ENCODE assay signal across 10 cellular contexts in the genomic region with DNA sequence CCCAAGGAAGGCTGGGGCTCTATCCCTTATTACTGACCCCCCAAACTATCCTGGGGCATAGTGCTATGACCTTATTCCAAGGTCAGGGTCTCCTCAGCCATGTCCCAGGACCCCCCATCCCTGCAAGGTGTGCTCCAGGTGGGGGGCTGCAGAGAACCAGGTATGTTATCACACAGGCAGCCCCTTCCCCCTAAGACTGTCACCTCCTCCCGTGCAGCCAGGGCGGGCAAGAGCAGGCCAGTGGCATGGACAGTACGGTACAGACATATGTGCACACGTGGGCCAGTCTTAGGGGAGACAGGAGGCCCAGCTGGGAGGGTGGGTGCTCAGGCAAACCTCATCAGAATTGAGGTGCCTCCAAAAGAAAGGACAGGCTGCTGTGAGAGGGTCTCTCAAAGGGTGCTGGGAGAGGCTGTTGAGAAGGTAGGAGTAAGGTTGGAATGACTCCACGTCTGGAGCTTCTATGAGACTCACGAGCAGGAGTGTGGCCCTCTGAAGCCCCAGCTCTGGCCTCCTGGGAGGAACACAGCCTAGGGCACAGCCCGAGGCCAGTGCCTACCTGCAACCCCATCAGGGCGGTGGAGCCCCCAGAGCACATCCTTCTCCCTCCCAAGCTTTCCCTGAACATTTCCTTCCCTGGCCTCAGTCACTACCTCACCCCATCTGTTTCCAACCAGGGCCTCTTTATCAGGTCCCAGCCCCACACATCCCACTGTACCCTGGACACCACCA. TPM values are rescaled to one million over a fixed set of nuclear protein-coding genes. Genes with fewer than 3 reads are reported as not detected.
DNase-seq lines count a peak whose midpoint lies in the region; ATAC-seq, FAIRE-seq and TF ChIP-seq lines count a peak whose summit lies in the region.
"Had no signal": no experiment of that assay in that cellular context is flagged by ENCODE, and none has a peak within 500 bp of the region (broad histone marks: within the 10 kb centered on the region; RNA-seq: fewer than 3 reads in every experiment).

No MANE protein-coding gene starts in this region.

- no peaks in the 10 kb centered on the region for H4K20me1 ChIP-seq in K562 (replicated peaks; ENCODE audit: control insufficient read depth, insufficient read depth, low read length)

- in situ Hi-C loops in K562 (cut with MboI), result no loop called here

- intact Hi-C loops in Caco-2 (cut with micrococcal nuclease; ENCODE audit: unreplicated experiment), result no loop called here
- intact Hi-C loops in K562 (cut with micrococcal nuclease), result no loop called here

- FAIRE-seq in K562 (lab: Jason Lieb, UNC), result no peak

- no peaks in the 10 kb centered on the region for H3K9me3 Mint-ChIP-seq in Caco-2 (ENCODE audit: unreplicated experiment)
- H3K9me3 Mint-ChIP-seq in nephron, result no peaks in the 10 kb centered on the region
- H3K9me3 Mint-ChIP-seq: activated CD4-positive, alpha-beta T cell treated with anti-CD3 and anti-CD28 coated beads, Interleukin-2, amount 10 ng/mL, durations not matched to agents 7 days and 5 days; CD8-positive, alpha-beta memory T cell; IgD-negative memory B cell had no signal

- H3K27ac Mint-ChIP-seq in Caco-2 (ENCODE audit: unreplicated experiment) (peak overlapping the region; percentile 12), nephron (peak overlapping the region in 2 of 3 experiments; percentile 57 to 78)

- peak overlapping the region in 1 of 2 experiments; percentile 55; a peak in 2 of 4 replicates for H3K9ac ChIP-seq in K562 (ENCODE audit: insufficient read depth in 1 of 2, low read depth in 2 of 2, low read length in 2 of 2)

- POLR2A ChIA-PET in Caco-2 (lab: Charles Lee), result interaction anchor here (1.7 kb wide), 1 partner anchor 150 kb away, joined by 3 read pairs; a partner anchor contains a TSS
- POLR2A ChIA-PET in K562 (lab: Yijun Ruan, JAX), result interaction anchor here (0.6 to 1.4 kb wide), 7 partner anchors 8 to 113 kb away, joined by 3 to 5 read pairs (median 3); no protein-coding TSS in a partner anchor

- no peak for TF ChIP-seq EP300 in K562 (IDR thresholded peaks at IDR 0.05; ENCODE audit: low read length)

- H3K36me3 ChIP-seq in Caco-2 (ENCODE audit: control insufficient read depth, insufficient read depth, low read length) (no peaks in the 10 kb centered on the region; the same call in 1 of the 2 replicates), K562 (ENCODE audit: control insufficient read depth, insufficient read depth, low read length) (peaks cover 46% of the 10 kb centered on the region; the same call in 2 of the 3 replicates)

- no peaks in the 10 kb centered on the region for H3K79me2 ChIP-seq in K562 (ENCODE audit: control insufficient read depth, insufficient read depth, low read length)

- no peak for TF ChIP-seq POLR2A in K562 (conservative IDR thresholded peaks at IDR 0.05)

- no peak for TF ChIP-seq RAD21 in K562 (CRISPR knock-in tag; conservative IDR thresholded peaks at IDR 0.05 in 1 of 2, IDR thresholded peaks at IDR 0.05 in 1 of 2)

- no peak overlapping the region for H3K4me3 Mint-ChIP-seq in Caco-2 (ENCODE audit: unreplicated experiment)
- H3K4me3 Mint-ChIP-seq in nephron, result no peak overlapping the region
- H3K4me3 Mint-ChIP-seq: activated CD4-positive, alpha-beta T cell treated with anti-CD3 and anti-CD28 coated beads, Interleukin-2, amount 10 ng/mL, durations not matched to agents 7 days and 5 days had no signal

- H3K4me1 ChIP-seq in Caco-2 (peaks cover 12% of the 10 kb centered on the region), K562 (replicated peaks in 1 of 2; ENCODE audit: control insufficient read depth in 2 of 2, insufficient read depth in 2 of 2, low read length in 2 of 2) (peaks cover 12 to 40% of the 10 kb centered on the region in 2 experiments; a peak in 4 of 5 replicates)

- no peak overlapping the region for H3K4me3 ChIP-seq in Caco-2 (ENCODE audit: low read depth, low read length)
- H3K4me3 ChIP-seq in K562, result no peak overlapping the region

- H3K9me1 ChIP-seq in K562 (ENCODE audit: control insufficient read depth, insufficient read depth, low read length), result no peaks in the 10 kb centered on the region

- TF ChIP-seq CTCF in Caco-2 (IDR thresholded peaks at IDR 0.05; ENCODE audit: insufficient read depth in 1 of 2, low read depth in 1 of 2, low read length in 1 of 2, severe bottlenecking in 1 of 2, unreplicated experiment in 1 of 2) (no peak), K562 (IDR thresholded peaks at IDR 0.05 in 2 of 3, conservative IDR thresholded peaks at IDR 0.05 in 1 of 3; ENCODE audit: insufficient read depth in 2 of 3, low read depth in 1 of 3, low read length in 3 of 3) (no peak), nephron (IDR thresholded peaks at IDR 0.05; ENCODE audit: unreplicated experiment in 3 of 3) (no peak)

- no peak overlapping the region for H3K4me2 ChIP-seq in K562 (ENCODE audit: insufficient read depth, low read length)

- no peaks in the 10 kb centered on the region for H3K27me3 ChIP-seq in Caco-2 (replicated peaks; ENCODE audit: control insufficient read depth, insufficient read depth, low read length)
- peaks cover 0 to 2% of the 10 kb centered on the region in 2 experiments; a peak in 2 of 5 replicates for H3K27me3 ChIP-seq in K562 (ENCODE audit: control insufficient read depth in 2 of 2, insufficient read depth in 2 of 2, low read length in 2 of 2)

- H3K27ac ChIP-seq in K562 (ENCODE audit: extremely low read depth, low read depth, low read length), result no peak overlapping the region

- CTCF ChIA-PET in Caco-2 (lab: Charles Lee) (no interaction called here), K562 (lab: Yijun Ruan, JAX; ENCODE audit: low intra/inter-chr PET ratio) (no interaction called here)

- 51% methylated on average over 6 of the region's 8 CpGs for WGBS in K562 (ENCODE audit: insufficient coverage, low coverage, missing lambda C conversion rate)

- no TSS peak for BruUV-seq in Caco-2 (replicated peaks; lab: Mats Ljungman, UMichigan)
- no TSS peak for BruUV-seq in K562 (replicated peaks; lab: Mats Ljungman, UMichigan)

- peaks cover 39% of the 10 kb centered on the region for H3K36me3 Mint-ChIP-seq in Caco-2 (ENCODE audit: insufficient read depth, unreplicated experiment)
- peaks cover 30% of the 10 kb centered on the region for H3K36me3 Mint-ChIP-seq in nephron (ENCODE audit: low read depth)

- H2AFZ ChIP-seq in K562 (ENCODE audit: low read depth, low read length), result no peak overlapping the region

- H3K4me1 Mint-ChIP-seq in Caco-2 (ENCODE audit: low read depth, unreplicated experiment) (peaks cover 7% of the 10 kb centered on the region), nephron (peaks cover 31% of the 10 kb centered on the region)
- H3K4me1 Mint-ChIP-seq: activated CD4-positive, alpha-beta T cell treated with anti-CD3 and anti-CD28 coated beads, Interleukin-2, amount 10 ng/mL, durations not matched to agents 7 days and 5 days had no signal

- H3K27me3 Mint-ChIP-seq in Caco-2 (ENCODE audit: insufficient read depth, unreplicated experiment) (no peaks in the 10 kb centered on the region), nephron (ENCODE audit: low read depth) (no peaks in the 10 kb centered on the region)

- H3K9me3 ChIP-seq in Caco-2, result no peaks in the 10 kb centered on the region
- H3K9me3 ChIP-seq in K562 (replicated peaks; ENCODE audit: control insufficient read depth, insufficient read depth, low read depth, low read length), result no peaks in the 10 kb centered on the region

- DNase-seq in Caco-2 (no peak), K562 (ENCODE audit: extremely low read depth in 1 of 4, low spot score in 3 of 4) (no peak), GOT3 (lab: John Stamatoyannopoulos, UW) (no peak), germinal center (ENCODE audit: low spot score) (no peak)
- no peak for DNase-seq in stimulated activated CD8-positive, alpha-beta memory T cell treated with anti-CD3 and anti-CD28 coated beads, Interleukin-4, amount 100 ng/mL, for 48 hours
- DNase-seq: activated CD4-positive, alpha-beta T cell treated with anti-CD3 and anti-CD28 coated beads, Interleukin-2, amount 10 ng/mL, durations not matched to agents 7 days and 5 days; CD8-positive, alpha-beta memory T cell had no signal

- peak; percentile 16 for ATAC-seq in K562

RNA-seq across cellular contexts. Expression of a gene that starts 1.7 kb away (rescaled TPM):
- total RNA-seq in Caco-2 (2022) (4.7 and 5.2 TPM in 2 replicates), K562 (2014; rRNA removed) (0.09 and 0.61 TPM in 2 replicates), K562 (2014; rRNA removed; fragmentation: Illumina TruSeq; extraction: Trizol) (0.03 TPM in 1 of 2 replicates, not detected in the other), K562 (2015; rRNA removed; fragmentation: Illumina TruSeq; extraction: Trizol) (0.14 and 0.38 TPM in 2 replicates), K562 (2021) (0.31 and 0.49 TPM in 2 replicates)
- total RNA-seq in K562 (2011; cell fraction: chromatin; rRNA removed; ENCODE audit: low replicate concordance), result 1.7 and 5.0 TPM in 2 replicates
- total RNA-seq in K562 (2011; cell fraction: nucleolus; rRNA removed), result 2.9 and 4.5 TPM in 2 replicates
- 1.5 and 2.3 TPM in 2 replicates for total RNA-seq in K562 (2011; cell fraction: nucleoplasm; rRNA removed)
- polyA plus RNA-seq in K562 (2011; rRNA removed) (0.39 and 0.83 TPM in 2 replicates), K562 (2014; fragmentation: Illumina TruSeq; extraction: Trizol) (0.17 and 0.43 TPM in 2 replicates), K562 (2014; fragmentation: Nextera tagmentation; extraction: Ambion mirVana) (not detected), K562 (2014; rRNA removed) (0.28 and 0.66 TPM in 2 replicates)
- polyA plus RNA-seq in K562 (2011; cell fraction: cytosol; rRNA removed), result 0.22 TPM in 2 replicates
- polyA plus RNA-seq in K562 (2011; cell fraction: nucleus; rRNA removed), result 8.7 and 11.5 TPM in 2 replicates
- 0.87 and 4.2 TPM in 2 replicates for polyA plus RNA-seq in K562 (2012)
- 0.07 TPM in 1 of 2 replicates, not detected in the other for polyA minus RNA-seq in K562 (2011; rRNA and poly(A)+ RNA removed)
- polyA minus RNA-seq in K562 (2011; cell fraction: cytosol; rRNA and poly(A)+ RNA removed), result 0.29 and 2.9 TPM in 2 replicates
- 1.1 and 1.6 TPM in 2 replicates for polyA minus RNA-seq in K562 (2011; cell fraction: nucleus; rRNA and poly(A)+ RNA removed)
- polyA plus RNA-seq: CD8-positive, alpha-beta memory T cell; IgD-negative memory B cell had no signal

RNA-seq across cellular contexts. Expression of a gene that starts 12.6 kb away (rescaled TPM):
- total RNA-seq in Caco-2 (2022) (278 and 283 TPM in 2 replicates), K562 (2014; rRNA removed) (237 and 300 TPM in 2 replicates), K562 (2014; rRNA removed; fragmentation: Illumina TruSeq; extraction: Trizol) (167 and 219 TPM in 2 replicates), K562 (2015; rRNA removed; fragmentation: Illumina TruSeq; extraction: Trizol) (249 and 268 TPM in 2 replicates), K562 (2021) (288 and 299 TPM in 2 replicates)
- total RNA-seq in K562 (2011; cell fraction: chromatin; rRNA removed; ENCODE audit: low replicate concordance), result 163 and 409 TPM in 2 replicates
- total RNA-seq in K562 (2011; cell fraction: nucleolus; rRNA removed), result 323 and 415 TPM in 2 replicates
- total RNA-seq in K562 (2011; cell fraction: nucleoplasm; rRNA removed), result 204 and 237 TPM in 2 replicates
- polyA plus RNA-seq in K562 (2011; rRNA removed) (424 and 448 TPM in 2 replicates), K562 (2014; fragmentation: Illumina TruSeq; extraction: Trizol) (253 and 318 TPM in 2 replicates), K562 (2014; fragmentation: Nextera tagmentation; extraction: Ambion mirVana) (100 to 1,000 TPM; 125 to 181 TPM), K562 (2014; rRNA removed) (274 and 293 TPM in 2 replicates)
- 573 and 695 TPM in 2 replicates for polyA plus RNA-seq in K562 (2011; cell fraction: cytosol; rRNA removed)
- 460 and 505 TPM in 2 replicates for polyA plus RNA-seq in K562 (2011; cell fraction: nucleus; rRNA removed)
- polyA plus RNA-seq in K562 (2012), result 235 and 311 TPM in 2 replicates
- 501 and 672 TPM in 2 replicates for polyA minus RNA-seq in K562 (2011; rRNA and poly(A)+ RNA removed)
- 336 and 338 TPM in 2 replicates for polyA minus RNA-seq in K562 (2011; cell fraction: cytosol; rRNA and poly(A)+ RNA removed)
- polyA minus RNA-seq in K562 (2011; cell fraction: nucleus; rRNA and poly(A)+ RNA removed), result 126 and 184 TPM in 2 replicates

RNA-seq across cellular contexts. Expression of a gene that starts 24.7 kb away (rescaled TPM):
- total RNA-seq in Caco-2 (2022) (not detected in 2 replicates), K562 (2014; rRNA removed) (not detected in 2 replicates), K562 (2014; rRNA removed; fragmentation: Illumina TruSeq; extraction: Trizol) (not detected in 2 replicates), K562 (2015; rRNA removed; fragmentation: Illumina TruSeq; extraction: Trizol) (not detected in 2 replicates), K562 (2021) (not detected in 2 replicates)
- total RNA-seq in K562 (2011; cell fraction: chromatin; rRNA removed; ENCODE audit: low replicate concordance), result not detected in 2 replicates
- total RNA-seq in K562 (2011; cell fraction: nucleolus; rRNA removed), result not detected in 2 replicates
- total RNA-seq in K562 (2011; cell fraction: nucleoplasm; rRNA removed), result not detected in 2 replicates
- polyA plus RNA-seq in K562 (2011; rRNA removed) (not detected in 2 replicates), K562 (2014; fragmentation: Illumina TruSeq; extraction: Trizol) (not detected in 2 replicates), K562 (2014; fragmentation: Nextera tagmentation; extraction: Ambion mirVana) (not detected), K562 (2014; rRNA removed) (not detected in 2 replicates)
- polyA plus RNA-seq in K562 (2011; cell fraction: cytosol; rRNA removed), result not detected in 2 replicates
- polyA plus RNA-seq in K562 (2011; cell fraction: nucleus; rRNA removed), result not detected in 2 replicates
- not detected in 2 replicates for polyA plus RNA-seq in K562 (2012)
- not detected in 2 replicates for polyA minus RNA-seq in K562 (2011; rRNA and poly(A)+ RNA removed)
- polyA minus RNA-seq in K562 (2011; cell fraction: cytosol; rRNA and poly(A)+ RNA removed), result not detected in 2 replicates
- not detected in 2 replicates for polyA minus RNA-seq in K562 (2011; cell fraction: nucleus; rRNA and poly(A)+ RNA removed)
- total RNA-seq: CD8-positive, alpha-beta memory T cell; epithelial cell of proximal tubule had no signal
- polyA plus RNA-seq: CD8-positive, alpha-beta memory T cell; IgD-negative memory B cell had no signal

RNA-seq across cellular contexts. Expression of a gene that starts 33.3 kb away (rescaled TPM):
- 0.54 TPM in 1 of 2 replicates, not detected in the other for total RNA-seq in Caco-2 (2022)
- 0.65 TPM in 1 of 2 replicates, not detected in the other for total RNA-seq in K562 (2011; cell fraction: chromatin; rRNA removed; ENCODE audit: low replicate concordance)
- 0.33 TPM in 1 of 2 replicates, not detected in the other for total RNA-seq in K562 (2011; cell fraction: nucleolus; rRNA removed)
- total RNA-seq in K562 (2011; cell fraction: nucleoplasm; rRNA removed), result 0.29 and 0.38 TPM in 2 replicates
- not detected in 2 replicates for total RNA-seq in K562 (2014; rRNA removed)
- total RNA-seq in K562 (2014; rRNA removed; fragmentation: Illumina TruSeq; extraction: Trizol), result not detected in 2 replicates
- not detected in 2 replicates for total RNA-seq in K562 (2015; rRNA removed; fragmentation: Illumina TruSeq; extraction: Trizol)
- 0.11 TPM in 1 of 2 replicates, not detected in the other for total RNA-seq in K562 (2021)
- 0.05 and 0.08 TPM in 2 replicates for polyA plus RNA-seq in K562 (2011; rRNA removed)
- 0.04 and 0.09 TPM in 2 replicates for polyA plus RNA-seq in K562 (2011; cell fraction: cytosol; rRNA removed)
- 0.13 and 0.44 TPM in 2 replicates for polyA plus RNA-seq in K562 (2011; cell fraction: nucleus; rRNA removed)
- polyA plus RNA-seq in K562 (2012), result 0.16 TPM in 1 of 2 replicates, not detected in the other
- polyA plus RNA-seq in K562 (2014; fragmentation: Illumina TruSeq; extraction: Trizol), result not detected in 2 replicates
- not detected for polyA plus RNA-seq in K562 (2014; fragmentation: Nextera tagmentation; extraction: Ambion mirVana)
- not detected in 2 replicates for polyA plus RNA-seq in K562 (2014; rRNA removed)
- not detected in 2 replicates for polyA minus RNA-seq in K562 (2011; rRNA and poly(A)+ RNA removed)
- polyA minus RNA-seq in K562 (2011; cell fraction: cytosol; rRNA and poly(A)+ RNA removed), result not detected in 2 replicates
- polyA minus RNA-seq in K562 (2011; cell fraction: nucleus; rRNA and poly(A)+ RNA removed), result not detected in 2 replicates
- total RNA-seq: activated CD4-positive, alpha-beta T cell treated with anti-CD3 and anti-CD28 coated beads, Interleukin-2, amount 10 ng/mL, durations not matched to agents 7 days and 5 days; CD8-positive, alpha-beta memory T cell had no signal
- polyA plus RNA-seq: CD8-positive, alpha-beta memory T cell; IgD-negative memory B cell had no signal

RNA-seq across cellular contexts. Expression of a gene that starts 38.4 kb away (rescaled TPM):
- total RNA-seq in Caco-2 (2022), result 54.7 and 59.4 TPM in 2 replicates
- 176 and 387 TPM in 2 replicates for total RNA-seq in K562 (2011; cell fraction: chromatin; rRNA removed; ENCODE audit: low replicate concordance)
- 251 and 260 TPM in 2 replicates for total RNA-seq in K562 (2011; cell fraction: nucleolus; rRNA removed)
- 183 and 192 TPM in 2 replicates for total RNA-seq in K562 (2011; cell fraction: nucleoplasm; rRNA removed)
- total RNA-seq in K562 (2014; rRNA removed), result 14.8 and 22.2 TPM in 2 replicates
- total RNA-seq in K562 (2014; rRNA removed; fragmentation: Illumina TruSeq; extraction: Trizol), result 7.1 and 10.5 TPM in 2 replicates
- total RNA-seq in K562 (2015; rRNA removed; fragmentation: Illumina TruSeq; extraction: Trizol), result 11.9 and 12.4 TPM in 2 replicates
- 26.5 and 27.2 TPM in 2 replicates for total RNA-seq in K562 (2021)
- polyA plus RNA-seq in K562 (2011; rRNA removed), result 20.4 and 42.8 TPM in 2 replicates
- 28.1 and 30.5 TPM in 2 replicates for polyA plus RNA-seq in K562 (2011; cell fraction: cytosol; rRNA removed)
- 437 and 444 TPM in 2 replicates for polyA plus RNA-seq in K562 (2011; cell fraction: nucleus; rRNA removed)
- polyA plus RNA-seq in K562 (2012), result 25.1 and 26.5 TPM in 2 replicates
- 19.7 and 21.0 TPM in 2 replicates for polyA plus RNA-seq in K562 (2014; fragmentation: Illumina TruSeq; extraction: Trizol)
- 1 to 10 TPM; 2.1 to 4.5 TPM for polyA plus RNA-seq in K562 (2014; fragmentation: Nextera tagmentation; extraction: Ambion mirVana)
- polyA plus RNA-seq in K562 (2014; rRNA removed), result 24.8 and 26.6 TPM in 2 replicates
- polyA minus RNA-seq in K562 (2011; rRNA and poly(A)+ RNA removed), result 21.2 and 21.7 TPM in 2 replicates
- 21.2 and 26.8 TPM in 2 replicates for polyA minus RNA-seq in K562 (2011; cell fraction: cytosol; rRNA and poly(A)+ RNA removed)
- polyA minus RNA-seq in K562 (2011; cell fraction: nucleus; rRNA and poly(A)+ RNA removed), result 95.1 and 104 TPM in 2 replicates
